8 cellular contexts compared by ENCODE assay signal in genomic region chr10:43437141-43437860, GRCh38. TPM values are rescaled to one million over a fixed set of nuclear protein-coding genes. Genes with fewer than 3 reads are reported as not detected.
DNase-seq lines count a peak whose midpoint lies in the region; ATAC-seq and TF ChIP-seq lines count a peak whose summit lies in the region.

No MANE protein-coding gene starts in this region.

- CTCF ChIA-PET in A673 (lab: Charles Lee) = no interaction called here
- CTCF ChIA-PET in MCF 10A (lab: Yijun Ruan, JAX) = interaction anchor here (1.0 to 1.7 kb wide), 3 partner anchors 9 to 17 kb away, joined by 5 read pairs; no protein-coding TSS in a partner anchor

- peak overlapping the region; percentile 84 for H3K4me3 ChIP-seq in A673 (ENCODE audit: low read depth, low read length, poor library complexity, severe bottlenecking)
- H3K4me3 ChIP-seq in HL-60 (replicated peaks; ENCODE audit: insufficient read depth, low read length) = peak overlapping the region; percentile 58
- peak overlapping the region; percentile 66 to 100 (median 75) for H3K4me3 ChIP-seq in liver (ENCODE audit: low read depth in 1 of 3, low read length in 3 of 3)
- H3K4me3 ChIP-seq in transverse colon = peak overlapping the region; percentile 56 to 87 (median 86)

- TF ChIP-seq POLR2A in transverse colon (IDR thresholded peaks at IDR 0.05) = no peak

- H3K27ac Mint-ChIP-seq in MCF 10A (ENCODE audit: low read depth, unreplicated experiment) = peak overlapping the region; percentile 99

- POLR2A ChIA-PET in A673 (lab: Charles Lee; ENCODE audit: low non-redundant PET) (no interaction called here), MCF 10A (lab: Yijun Ruan, JAX) (interaction anchor here (0.6 to 3.8 kb wide), 16 partner anchors 8 to 793 kb away, joined by 3 to 30 read pairs (median 8); partner anchors contain the start of genes CSGALNACT2 and HNRNPF)

- peaks cover 6% of the 10 kb centered on the region for H3K36me3 Mint-ChIP-seq in MCF 10A (ENCODE audit: insufficient read depth, unreplicated experiment)

- ATAC-seq in HG02759 (IDR thresholded peaks at IDR 0.05; ENCODE audit: unreplicated experiment) (no peak), GM19452 (IDR thresholded peaks at IDR 0.05; ENCODE audit: unreplicated experiment) (no peak)

- peak overlapping the region; percentile 96 for H3K4me3 Mint-ChIP-seq in MCF 10A (ENCODE audit: unreplicated experiment)

- H3K9me3 ChIP-seq in A673 (ENCODE audit: low read depth, low read length, poor library complexity, severe bottlenecking) (no peaks in the 10 kb centered on the region), liver (ENCODE audit: control insufficient read depth in 4 of 4, low read length in 3 of 4) (no peaks in the 10 kb centered on the region), transverse colon (no peaks in the 10 kb centered on the region)

- in situ Hi-C loops in transverse colon (cut with MboI; ENCODE audit: low pct_ligation_motif_present in 1 of 4, low pct_unique_long_range_greater_than_20kb in 1 of 4, low sequenced_read_pairs in 3 of 4) = no loop called here

- BruUV-seq in A673 (replicated peaks; lab: Mats Ljungman, UMichigan) (TSS peak; percentile 76), MCF 10A (replicated peaks; lab: Mats Ljungman, UMichigan) (TSS peak; percentile 72)

- no peak for TF ChIP-seq EP300 in transverse colon (IDR thresholded peaks at IDR 0.05; ENCODE audit: low read depth)

- WGBS in liver = 8% methylated on average over 30 of the region's 30 CpGs
- 6 to 25% methylated on average over 2 to 27 of the region's 30 CpGs for WGBS in transverse colon (ENCODE audit: low coverage in 1 of 2), 2 donors

- no peaks in the 10 kb centered on the region for H3K27me3 Mint-ChIP-seq in MCF 10A (ENCODE audit: insufficient read depth, unreplicated experiment)

- intact Hi-C loops in A673 (cut with micrococcal nuclease; ENCODE audit: unreplicated experiment) = loop anchor here (2.0 kb wide), 1 partner anchor 16 kb away; no protein-coding TSS in a partner anchor
- intact Hi-C loops in MCF 10A (cut with micrococcal nuclease) = loop anchor here (1.0 to 2.0 kb wide), 2 partner anchors 28 to 40 kb away; partner anchors contain the start of gene HNRNPF
- intact Hi-C loops in transverse colon (cut with DNase I; ENCODE audit: low total_unique reads) = no loop called here

- TF ChIP-seq CTCF in A673 (conservative IDR thresholded peaks at IDR 0.05; ENCODE audit: low read depth, low read length) (no peak), HL-60 (IDR thresholded peaks at IDR 0.05; ENCODE audit: insufficient read depth, low read length) (no peak), MCF 10A (IDR thresholded peaks at IDR 0.05; ENCODE audit: unreplicated experiment) (no peak), liver (IDR thresholded peaks at IDR 0.05; ENCODE audit: low read depth, low read length, missing input control) (no peak), transverse colon (IDR thresholded peaks at IDR 0.05) (no peak)

- H3K9me3 Mint-ChIP-seq in MCF 10A (ENCODE audit: unreplicated experiment) = no peaks in the 10 kb centered on the region

- H3K27ac ChIP-seq in A673 (ENCODE audit: low read depth, low read length, poor library complexity, severe bottlenecking) = peak overlapping the region; percentile 81
- peak overlapping the region; percentile 96 for H3K27ac ChIP-seq in HL-60 (replicated peaks)
- peak overlapping the region; percentile 93 to 100 for H3K27ac ChIP-seq in liver (ENCODE audit: low read depth in 1 of 2, low read length in 2 of 2)
- H3K27ac ChIP-seq in transverse colon = peak overlapping the region; percentile 97 to 99 (median 98)

- no peak for TF ChIP-seq RAD21 in liver (IDR thresholded peaks at IDR 0.05)

- H3K4me1 Mint-ChIP-seq in MCF 10A (ENCODE audit: insufficient read depth, unreplicated experiment) = peaks cover 6% of the 10 kb centered on the region

- DNase-seq in A673 (ENCODE audit: low spot score) (no peak), HL-60 (ENCODE audit: low read depth in 1 of 2, low spot score in 1 of 2) (no peak), MCF 10A (ENCODE audit: unreplicated experiment) (no peak), transverse colon (no peak)
- no peak for DNase-seq in effector CD8-positive, alpha-beta T cell (lab: John Stamatoyannopoulos, UW)

- H3K36me3 ChIP-seq in A673 (ENCODE audit: insufficient read depth, low read length, poor library complexity, severe bottlenecking) (no peaks in the 10 kb centered on the region), liver (ENCODE audit: control insufficient read depth in 4 of 4, insufficient read depth in 3 of 4, low read depth in 1 of 4, low read length in 3 of 4) (peaks cover 0 to under 1% (median 0%) of the 10 kb centered on the region in 4 donors), transverse colon (no peaks in the 10 kb centered on the region)

- peaks cover 8% of the 10 kb centered on the region for H3K4me1 ChIP-seq in A673 (ENCODE audit: insufficient read depth, low read length, poor library complexity, severe bottlenecking)
- peaks cover 2 to 6% (median 4%) of the 10 kb centered on the region in 4 donors for H3K4me1 ChIP-seq in liver (ENCODE audit: control insufficient read depth in 4 of 4, insufficient read depth in 4 of 4, low read length in 3 of 4)
- peaks cover 3 to 16% (median 4%) of the 10 kb centered on the region in 4 donors for H3K4me1 ChIP-seq in transverse colon

- H3K27me3 ChIP-seq in A673 (replicated peaks; ENCODE audit: insufficient read depth, low read depth, low read length, poor library complexity) (no peaks in the 10 kb centered on the region), HL-60 (ENCODE audit: insufficient read depth, poor library complexity, severe bottlenecking) (no peaks in the 10 kb centered on the region), liver (ENCODE audit: control insufficient read depth in 4 of 4, insufficient read depth in 4 of 4, low read length in 3 of 4) (no peaks in the 10 kb centered on the region), transverse colon (no peaks in the 10 kb centered on the region)

- H3K9ac ChIP-seq in liver (ENCODE audit: low read depth in 1 of 2, low read length in 2 of 2) = peak overlapping the region; percentile 1 to 99

TF ChIP-seq in liver, 16 proteins besides CTCF, POLR2A, EP300 and RAD21:
- no peak for TF ChIP-seq FOXA1 (IDR thresholded peaks at IDR 0.05)
- TF ChIP-seq ATF3 (IDR thresholded peaks at IDR 0.05) = no peak
- TF ChIP-seq RXRA (IDR thresholded peaks at IDR 0.05) = no peak
- no peak for TF ChIP-seq REST (IDR thresholded peaks at IDR 0.05)
TF ChIP-seq in liver: peak in this region for 0.

RNA-seq across cellular contexts. Expression of gene ZNF487, which starts 0.4 kb away (rescaled TPM):
- total RNA-seq in A673 (2021) = 1.3 and 2.8 TPM in 2 replicates
- 2.2 and 2.6 TPM in 2 replicates for total RNA-seq in MCF 10A (2022)
- 1 to 10 TPM; 1.5 to 4.8 TPM for total RNA-seq in liver
- polyA plus RNA-seq in liver = 1 to 10 TPM; 1.3 to 2.3 TPM
- 10 to 100 TPM in 1 of 4 donors, 1 to 10 TPM in 3; 6.3 to 15.0 (median 7.9) TPM for total RNA-seq in transverse colon

RNA-seq across cellular contexts. Expression of gene HNRNPF, which starts 28.3 kb away (rescaled TPM):
- total RNA-seq in A673 (2021) (265 and 277 TPM in 2 replicates), MCF 10A (2022) (184 and 198 TPM in 2 replicates), liver (100 to 1,000 TPM; 116 to 150 TPM), transverse colon (100 to 1,000 TPM; 127 to 171 (median 155) TPM)
- 100 to 1,000 TPM in 1 of 2 donors, 10 to 100 TPM in 1; 64.5 to 109 TPM for polyA plus RNA-seq in liver
